ENCODE assay signal across 8 cellular contexts in genomic region chr16:67660564-67661028, GRCh38. TPM values are rescaled to one million over a fixed set of nuclear protein-coding genes. Genes with fewer than 3 reads are reported as not detected.
DNase-seq lines count a peak whose midpoint lies in the region; ATAC-seq, FAIRE-seq and TF ChIP-seq lines count a peak whose summit lies in the region.

A gene with protein sequence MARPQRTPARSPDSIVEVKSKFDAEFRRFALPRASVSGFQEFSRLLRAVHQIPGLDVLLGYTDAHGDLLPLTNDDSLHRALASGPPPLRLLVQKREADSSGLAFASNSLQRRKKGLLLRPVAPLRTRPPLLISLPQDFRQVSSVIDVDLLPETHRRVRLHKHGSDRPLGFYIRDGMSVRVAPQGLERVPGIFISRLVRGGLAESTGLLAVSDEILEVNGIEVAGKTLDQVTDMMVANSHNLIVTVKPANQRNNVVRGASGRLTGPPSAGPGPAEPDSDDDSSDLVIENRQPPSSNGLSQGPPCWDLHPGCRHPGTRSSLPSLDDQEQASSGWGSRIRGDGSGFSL (plus strand): TSS chr16:67660960. CDS start chr16:67661039, 79 bp downstream.

- H3K27ac ChIP-seq in PC-3 (ENCODE audit: low read length) (peak within 1 kb of the TSS; percentile 70), epithelial cell of prostate (peak within 1 kb of the TSS; percentile 60)

- intact Hi-C loops in PC-3 (cut with micrococcal nuclease) = loop anchor here (2.0 kb wide), 1 partner anchor 98 kb away; the partner anchor contains the start of gene CTCF

- H3K36me3 ChIP-seq in PC-3 (ENCODE audit: low read depth, low read length) = no peaks in the 10 kb centered on the region

- ATAC-seq in GM21619 (IDR thresholded peaks at IDR 0.05; ENCODE audit: unreplicated experiment) (peak; percentile 70), PC-3 (peak; percentile 81)

- no peaks in the 10 kb centered on the region for H4K20me1 ChIP-seq in PC-3 (ENCODE audit: low read length)

- BruUV-seq in PC-3 (replicated peaks; lab: Mats Ljungman, UMichigan) = TSS peak; percentile 55

- POLR2A ChIA-PET in PC-3 (lab: Charles Lee; ENCODE audit: unreplicated experiment) = interaction anchor here (1.0 kb wide), 1 partner anchor 156 kb away, joined by 19 read pairs; no protein-coding TSS in a partner anchor

- no peak for FAIRE-seq in D721Med (lab: Jason Lieb, UNC)

- peak within 1 kb of the TSS; percentile 82 for H3K9ac ChIP-seq in PC-3 (ENCODE audit: low read length)

- no peak for TF ChIP-seq EP300 in Ishikawa (IDR thresholded peaks at IDR 0.05; ENCODE audit: borderline replicate concordance)

- H3K4me2 ChIP-seq in PC-3 (ENCODE audit: low read length) = peak within 1 kb of the TSS; percentile 100

- H3K79me2 ChIP-seq in PC-3 (ENCODE audit: low read length) = peaks cover 11% of the 10 kb centered on the region

- no peaks in the 10 kb centered on the region for H3K9me2 ChIP-seq in PC-3 (replicated peaks; ENCODE audit: low read length)

- peak within 1 kb of the TSS; percentile 91 for H3K4me3 ChIP-seq in PC-3 (ENCODE audit: low read length)

- CTCF ChIA-PET in PC-3 (lab: Charles Lee) = interaction anchor here (0.6 to 1.5 kb wide), 2 partner anchors 97 to 98 kb away, joined by 4 read pairs; partner anchors contain the start of gene CTCF

- H3K27me3 ChIP-seq in PC-3 (ENCODE audit: low read length) = no peaks in the 10 kb centered on the region

- no peak for TF ChIP-seq RAD21 in Ishikawa (IDR thresholded peaks at IDR 0.05; ENCODE audit: low read depth)

- DNase-seq in D721Med (ENCODE audit: insufficient read length, low spot score) (peak; percentile 94), PC-3 (peak; percentile 95), activated T-cell treated with anti-CD3 and anti-CD28 coated beads for 48 hours (ENCODE audit: low read depth) (peak; percentile 94), epithelial cell of prostate (ENCODE audit: low read depth, low spot score) (peak; percentile 41), mucosa of gallbladder (ENCODE audit: low spot score) (peak; percentile 95)
- DNase-seq in stimulated activated CD8-positive, alpha-beta memory T cell treated with anti-CD3 and anti-CD28 coated beads, Interleukin-4, amount 100 ng/mL, for 24 hours (ENCODE audit: low read depth) = peak; percentile 91

- peaks cover 6% of the 10 kb centered on the region; the same call in 1 of the 2 replicates for H3K4me1 ChIP-seq in PC-3 (ENCODE audit: insufficient read depth, low read length)

- peaks cover 3% of the 10 kb centered on the region for H3F3A ChIP-seq in PC-3 (ENCODE audit: low read length, unreplicated experiment)

- TF ChIP-seq CTCF in D721Med (IDR thresholded peaks at IDR 0.05; ENCODE audit: insufficient read depth, missing control alignments) = no peak
- TF ChIP-seq CTCF in PC-3 (conservative IDR thresholded peaks at IDR 0.05; ENCODE audit: low read depth, low read length) = no peak

- H3K9me3 ChIP-seq in PC-3 (ENCODE audit: low read length) = no peaks in the 10 kb centered on the region

- H2AFZ ChIP-seq in PC-3 (ENCODE audit: low read length) = peak within 1 kb of the TSS; percentile 100

TF ChIP-seq in Ishikawa, 13 proteins besides CTCF, POLR2A, EP300 and RAD21:
- TF ChIP-seq CEBPB (IDR thresholded peaks at IDR 0.05) = peak; percentile 89
- no peak for TF ChIP-seq TEAD4 (IDR thresholded peaks at IDR 0.05)
- peak; percentile 83 for TF ChIP-seq CREB1 (IDR thresholded peaks at IDR 0.05; ENCODE audit: low read depth)

RNA-seq across cellular contexts. Expression of the gene that starts here (rescaled TPM):
- 15.1 and 16.4 TPM in 2 replicates for total RNA-seq in PC-3 (2014; rRNA removed)
- total RNA-seq in mucosa of gallbladder = 10.4 TPM

Comparison
In these comparisons a context has a peak if more than half of its experiments do, and no peak if none do; other contexts are left out.
1. Peak in every context shown above with its lines: DNase-seq, ATAC-seq, H3K4me3 ChIP-seq and H3K27ac ChIP-seq.
2. DNase-seq: peak in every context shown above with its lines; median percentile 95 in PC-3; 95 in mucosa of gallbladder; 94 in D721Med; 94 in activated T-cell treated with anti-CD3 and anti-CD28 coated beads for 48 hours; 91 in stimulated activated CD8-positive, alpha-beta memory T cell treated with anti-CD3 and anti-CD28 coated beads, Interleukin-4, amount 100 ng/mL, for 24 hours; 41 in epithelial cell of prostate.